In genomic region chr2:161170917-161171594, GRCh38 we compare ENCODE assay signal across 13 cellular contexts. TPM values are rescaled to one million over a fixed set of nuclear protein-coding genes. Genes with fewer than 3 reads are reported as not detected.
A peak's percentile ranks its signal among the peaks of the same experiment; 100 is the strongest.
DNase-seq lines count a peak whose midpoint lies in the region; ATAC-seq and TF ChIP-seq lines count a peak whose summit lies in the region.
"Had no signal": no experiment of that assay in that cellular context is flagged by ENCODE, and none has a peak within 500 bp of the region (broad histone marks: within the 10 kb centered on the region; RNA-seq: fewer than 3 reads in every experiment).

No MANE protein-coding gene starts in this region.

- H3K4me3 ChIP-seq in epithelial cell of esophagus (ENCODE audit: low read length) = no peak overlapping the region
- no peak overlapping the region for H3K4me3 ChIP-seq in esophagus muscularis mucosa

- H3K9me3 Mint-ChIP-seq in stimulated activated naive CD8-positive, alpha-beta T cell treated with anti-CD3 and anti-CD28 coated beads, Interleukin-15, Interleukin-2, amounts not matched to agents 100 ng/mL and 50 ng/mL, for 24 hours = no peaks in the 10 kb centered on the region

- TF ChIP-seq CTCF in epithelial cell of esophagus (IDR thresholded peaks at IDR 0.05; ENCODE audit: insufficient read depth, low read depth, low read length, missing control alignments) (no peak), esophagus muscularis mucosa (IDR thresholded peaks at IDR 0.05) (no peak)

- peak overlapping the region; percentile 27 for H3K27ac Mint-ChIP-seq in stimulated activated naive CD8-positive, alpha-beta T cell treated with anti-CD3 and anti-CD28 coated beads, Interleukin-15, Interleukin-2, amounts not matched to agents 100 ng/mL and 50 ng/mL, for 24 hours
- H3K27ac Mint-ChIP-seq: T-helper 1 cell treated with Interleukin-12 subunit alpha and Interleukin-12 subunit beta and Interleukin-4 antibody, amounts not matched to agents 30 μg/mL and 1 μg/mL, for 36 hours had no signal

- 77% methylated on average over 1 of the region's 1 CpG for WGBS in esophagus muscularis mucosa

- no peak for TF ChIP-seq POLR2A in esophagus muscularis mucosa (IDR thresholded peaks at IDR 0.05; ENCODE audit: low read depth)

- no peaks in the 10 kb centered on the region for H3K27me3 Mint-ChIP-seq in stimulated activated naive CD8-positive, alpha-beta T cell treated with anti-CD3 and anti-CD28 coated beads, Interleukin-15, Interleukin-2, amounts not matched to agents 100 ng/mL and 50 ng/mL, for 24 hours

- no peaks in the 10 kb centered on the region for H3K27me3 ChIP-seq in esophagus muscularis mucosa

- H3K36me3 ChIP-seq in esophagus muscularis mucosa = peaks cover 0 to 4% (median 0%) of the 10 kb centered on the region in 4 donors

- H3K4me1 ChIP-seq in esophagus muscularis mucosa = peaks cover 13 to 38% (median 25%) of the 10 kb centered on the region in 4 donors

- H3K36me3 Mint-ChIP-seq in stimulated activated naive CD8-positive, alpha-beta T cell treated with anti-CD3 and anti-CD28 coated beads, Interleukin-15, Interleukin-2, amounts not matched to agents 100 ng/mL and 50 ng/mL, for 24 hours (ENCODE audit: low read depth) = peaks cover 70% of the 10 kb centered on the region

- no peaks in the 10 kb centered on the region for H3K9me3 ChIP-seq in esophagus muscularis mucosa

- H3K4me1 Mint-ChIP-seq in stimulated activated naive CD8-positive, alpha-beta T cell treated with anti-CD3 and anti-CD28 coated beads, Interleukin-15, Interleukin-2, amounts not matched to agents 100 ng/mL and 50 ng/mL, for 24 hours (ENCODE audit: low read depth) = peaks cover 90% of the 10 kb centered on the region

- ATAC-seq in stimulated activated naive CD8-positive, alpha-beta T cell treated with anti-CD3 and anti-CD28 coated beads, Interleukin-15, Interleukin-2, amounts not matched to agents 100 U/mL and 50 U/mL, for 24 hours = no peak
- ATAC-seq in HG03571 (IDR thresholded peaks at IDR 0.05; ENCODE audit: unreplicated experiment) (no peak), GM19035 (IDR thresholded peaks at IDR 0.05; ENCODE audit: unreplicated experiment) (no peak)
- ATAC-seq: HCT116 had no signal

- no peak for DNase-seq in stimulated activated naive CD8-positive, alpha-beta T cell treated with anti-CD3 and anti-CD28 coated beads, Interleukin-15, Interleukin-2, amounts not matched to agents 100 U/mL and 50 U/mL, for 24 hours
- DNase-seq in NOMO-1 (lab: John Stamatoyannopoulos, UW; ENCODE audit: unreplicated experiment in 2 of 2) (peak; percentile 42 to 83), epithelial cell of esophagus (ENCODE audit: low read depth) (peak; percentile 66), NCI-H774 (lab: John Stamatoyannopoulos, UW) (no peak), esophagus muscularis mucosa (ENCODE audit: extremely low spot score) (no peak)
- DNase-seq: activated effector memory CD4-positive, alpha-beta T cell treated with anti-CD3 and anti-CD28 coated beads, Interleukin-2, amount 50 U/mL, for 16 hours; effector CD8-positive, alpha-beta T cell; NCI-H524 had no signal

- TF ChIP-seq EP300 in esophagus muscularis mucosa (IDR thresholded peaks at IDR 0.05) = no peak

- no peak overlapping the region for H3K4me3 Mint-ChIP-seq in stimulated activated naive CD8-positive, alpha-beta T cell treated with anti-CD3 and anti-CD28 coated beads, Interleukin-15, Interleukin-2, amounts not matched to agents 100 ng/mL and 50 ng/mL, for 24 hours
- H3K4me3 Mint-ChIP-seq: T-helper 1 cell treated with Interleukin-12 subunit alpha and Interleukin-12 subunit beta and Interleukin-4 antibody, amounts not matched to agents 30 μg/mL and 1 μg/mL, for 36 hours had no signal

- no peak overlapping the region for H3K27ac ChIP-seq in esophagus muscularis mucosa (replicated peaks in 1 of 4)

- intact Hi-C loops in esophagus muscularis mucosa (cut with DNase I) = no loop called here

RNA-seq across cellular contexts. Expression of gene TANK, which starts 10.8 kb away (rescaled TPM):
- 10 to 100 TPM; 57.0 to 76.1 (median 69.7) TPM for total RNA-seq in esophagus muscularis mucosa

Comparison
In these comparisons a context has a peak if more than half of its experiments do, and no peak if none do; other contexts are left out.
1. DNase-seq: peak in NOMO-1 (2 of 2) and epithelial cell of esophagus (single experiment); none in stimulated activated naive CD8-positive, alpha-beta T cell treated with anti-CD3 and anti-CD28 coated beads, Interleukin-15, Interleukin-2, amounts not matched to agents 100 U/mL and 50 U/mL, for 24 hours (single experiment), NCI-H774 (single experiment) and esophagus muscularis mucosa (single experiment).